ENCODE assay signal across 8 cellular contexts in genomic region chr3:152205097-152205593, GRCh38.
DNase-seq lines count a peak whose midpoint lies in the region; ATAC-seq and TF ChIP-seq lines count a peak whose summit lies in the region.

No MANE protein-coding gene starts in this region.

- H3K9me3 Mint-ChIP-seq in stimulated activated naive CD8-positive, alpha-beta T cell treated with anti-CD3 and anti-CD28 coated beads, Interleukin-15, Interleukin-2, amounts not matched to agents 100 ng/mL and 50 ng/mL, for 24 hours, result no peaks in the 10 kb centered on the region
- no peaks in the 10 kb centered on the region for H3K9me3 Mint-ChIP-seq in effector memory CD8-positive, alpha-beta T cell

- no peaks in the 10 kb centered on the region for H4K20me1 ChIP-seq in Loucy (ENCODE audit: insufficient read depth, low read length, poor library complexity, severe bottlenecking)

- no peaks in the 10 kb centered on the region for H3K27me3 ChIP-seq in Loucy (ENCODE audit: insufficient read depth, low read length, poor library complexity, severe bottlenecking)
- no peaks in the 10 kb centered on the region for H3K27me3 ChIP-seq in transverse colon

- intact Hi-C loops in transverse colon (cut with DNase I; ENCODE audit: low total_unique reads), result loop anchor here (10.0 kb wide), 1 partner anchor 60 kb away; the partner anchor contains the start of gene MBNL1

- H3K9me3 ChIP-seq in Loucy (ENCODE audit: insufficient read depth, low read depth, low read length), result no peaks in the 10 kb centered on the region
- no peaks in the 10 kb centered on the region for H3K9me3 ChIP-seq in transverse colon

- no peak for DNase-seq in stimulated activated naive CD8-positive, alpha-beta T cell treated with anti-CD3 and anti-CD28 coated beads, Interleukin-15, Interleukin-2, amounts not matched to agents 100 U/mL and 50 U/mL, for 24 hours
- no peak for DNase-seq in effector memory CD8-positive, alpha-beta T cell
- no peak for DNase-seq in transverse colon
- no peak for DNase-seq in central memory CD4-positive, alpha-beta T cell
- DNase-seq in NCI-H1417 (lab: John Stamatoyannopoulos, UW), result no peak

- H3K4me1 Mint-ChIP-seq in stimulated activated naive CD8-positive, alpha-beta T cell treated with anti-CD3 and anti-CD28 coated beads, Interleukin-15, Interleukin-2, amounts not matched to agents 100 ng/mL and 50 ng/mL, for 24 hours (ENCODE audit: low read depth), result peaks cover 76% of the 10 kb centered on the region
- H3K4me1 Mint-ChIP-seq in effector memory CD8-positive, alpha-beta T cell (ENCODE audit: low read depth in 2 of 2), result peaks cover 18 to 34% of the 10 kb centered on the region in 2 donors

- peak overlapping the region; percentile 94 for H3K4me2 ChIP-seq in Loucy (ENCODE audit: low read depth, low read length, poor library complexity, severe bottlenecking)

- in situ Hi-C loops in transverse colon (cut with MboI; ENCODE audit: low pct_ligation_motif_present in 1 of 4, low pct_unique_long_range_greater_than_20kb in 1 of 4, low sequenced_read_pairs in 3 of 4), result loop anchor here in 1 of 4 donors (10.0 kb wide), 1 partner anchor 60 kb away; the partner anchor contains the start of gene MBNL1

- peak overlapping the region; percentile 83 to 89 (median 85) for H3K27ac ChIP-seq in transverse colon

- ATAC-seq in stimulated activated naive CD8-positive, alpha-beta T cell treated with anti-CD3 and anti-CD28 coated beads, Interleukin-15, Interleukin-2, amounts not matched to agents 100 U/mL and 50 U/mL, for 24 hours, result no peak
- peak; percentile 61 for ATAC-seq in effector memory CD8-positive, alpha-beta T cell (replicated peaks)
- no peak for ATAC-seq in HG03039 (IDR thresholded peaks at IDR 0.05; ENCODE audit: unreplicated experiment)

- no peak for TF ChIP-seq EP300 in transverse colon (IDR thresholded peaks at IDR 0.05; ENCODE audit: low read depth)

- peak; percentile 43 for TF ChIP-seq POLR2A in transverse colon (IDR thresholded peaks at IDR 0.05)

- 50 to 57% methylated on average over 2 to 3 of the region's 3 CpGs for WGBS in transverse colon (ENCODE audit: low coverage in 1 of 2), 2 donors

- H3K79me2 ChIP-seq in Loucy (ENCODE audit: insufficient read depth, low read length), result peaks cover 5% of the 10 kb centered on the region; the same call in 1 of the 2 replicates

- H3K4me1 ChIP-seq in Loucy (ENCODE audit: insufficient read depth, low read length, poor library complexity, severe bottlenecking) (peaks cover 74% of the 10 kb centered on the region), transverse colon (peaks cover 0 to 66% (median 38%) of the 10 kb centered on the region in 4 donors)

- H3K36me3 ChIP-seq in Loucy (ENCODE audit: insufficient read depth, low read length) (no peaks in the 10 kb centered on the region), transverse colon (no peaks in the 10 kb centered on the region)

- H3K36me3 Mint-ChIP-seq in stimulated activated naive CD8-positive, alpha-beta T cell treated with anti-CD3 and anti-CD28 coated beads, Interleukin-15, Interleukin-2, amounts not matched to agents 100 ng/mL and 50 ng/mL, for 24 hours (ENCODE audit: low read depth), result peaks cover 9% of the 10 kb centered on the region
- H3K36me3 Mint-ChIP-seq in effector memory CD8-positive, alpha-beta T cell (ENCODE audit: insufficient read depth), result peaks cover 20% of the 10 kb centered on the region

- H3K27ac Mint-ChIP-seq in stimulated activated naive CD8-positive, alpha-beta T cell treated with anti-CD3 and anti-CD28 coated beads, Interleukin-15, Interleukin-2, amounts not matched to agents 100 ng/mL and 50 ng/mL, for 24 hours, result peak overlapping the region; percentile 95
- H3K27ac Mint-ChIP-seq in effector memory CD8-positive, alpha-beta T cell, result peak overlapping the region; percentile 85 to 87

- H3K9ac ChIP-seq in Loucy (ENCODE audit: low read depth, low read length, poor library complexity, severe bottlenecking), result peak overlapping the region; percentile 78

- H3K9me2 ChIP-seq in Loucy (replicated peaks; ENCODE audit: low read depth, low read length), result no peaks in the 10 kb centered on the region

- H3F3A ChIP-seq in Loucy (ENCODE audit: low read depth), result 0 out of 2 replicates have a peak, but pooled peaks cover 5% of the 10 kb centered on the region

- H3K4me3 ChIP-seq in Loucy (ENCODE audit: low read length, poor library complexity, severe bottlenecking) (peak overlapping the region; percentile 72), transverse colon (peak overlapping the region in 3 of 4 donors; percentile 1 to 42 (median 2))

- no peak for TF ChIP-seq CTCF in Loucy (conservative IDR thresholded peaks at IDR 0.05; ENCODE audit: low read length)
- TF ChIP-seq CTCF in transverse colon (IDR thresholded peaks at IDR 0.05), result no peak

- H3K4me3 Mint-ChIP-seq in stimulated activated naive CD8-positive, alpha-beta T cell treated with anti-CD3 and anti-CD28 coated beads, Interleukin-15, Interleukin-2, amounts not matched to agents 100 ng/mL and 50 ng/mL, for 24 hours, result peak overlapping the region; percentile 86
- H3K4me3 Mint-ChIP-seq in effector memory CD8-positive, alpha-beta T cell, result peak overlapping the region; percentile 73 to 80

- no peaks in the 10 kb centered on the region for H3K27me3 Mint-ChIP-seq in stimulated activated naive CD8-positive, alpha-beta T cell treated with anti-CD3 and anti-CD28 coated beads, Interleukin-15, Interleukin-2, amounts not matched to agents 100 ng/mL and 50 ng/mL, for 24 hours
- no peaks in the 10 kb centered on the region for H3K27me3 Mint-ChIP-seq in effector memory CD8-positive, alpha-beta T cell

- H2AFZ ChIP-seq in Loucy (ENCODE audit: low read length), result peak overlapping the region; percentile 78
